Comparison of ENCODE assay signal across 8 cellular contexts in genomic region chr15:43791993-43792760, GRCh38. TPM values are rescaled to one million over a fixed set of nuclear protein-coding genes. Genes with fewer than 3 reads are reported as not detected.
DNase-seq lines count a peak whose midpoint lies in the region; TF ChIP-seq lines count a peak whose summit lies in the region.

SERF2 (plus strand) TSS chr15:43792320; CDS start chr15:43792377, 57 bp downstream.

- peaks cover 49% of the 10 kb centered on the region for H3K36me3 Mint-ChIP-seq in HFFc6 (ENCODE audit: low read depth)

- peaks cover 38% of the 10 kb centered on the region for H3K79me2 ChIP-seq in SK-N-SH (ENCODE audit: insufficient read depth)

- peak within 1 kb of the TSS; percentile 98 for H3K27ac Mint-ChIP-seq in HFFc6

- peaks cover 28% of the 10 kb centered on the region for H4K20me1 ChIP-seq in SK-N-SH (ENCODE audit: insufficient read depth)

- TF ChIP-seq EP300 in SK-N-SH (IDR thresholded peaks at IDR 0.05; ENCODE audit: borderline replicate concordance in 1 of 2, low read depth in 1 of 2, low read length in 1 of 2) (no peak), suprapubic skin (IDR thresholded peaks at IDR 0.05) (no peak)

- peaks cover 37 to 38% of the 10 kb centered on the region in 2 experiments for H3K36me3 ChIP-seq in SK-N-SH (replicated peaks in 1 of 2; ENCODE audit: control insufficient read depth in 1 of 2, insufficient read depth in 2 of 2, low read length in 1 of 2)
- peaks cover 28% of the 10 kb centered on the region for H3K36me3 ChIP-seq in suprapubic skin

- no peaks in the 10 kb centered on the region for H3K27me3 ChIP-seq in SK-N-SH (ENCODE audit: insufficient read depth)
- no peaks in the 10 kb centered on the region for H3K27me3 ChIP-seq in suprapubic skin

- H3K4me3 Mint-ChIP-seq in HFFc6 = peak within 1 kb of the TSS; percentile 98

- peak; percentile 93 for DNase-seq in GM04503 (ENCODE audit: low read depth)
- peak; percentile 99 for DNase-seq in HFFc6
- DNase-seq in NCI-H1048 (lab: John Stamatoyannopoulos, UW) = peak; percentile 96
- DNase-seq in SK-N-SH = peak; percentile 99
- peak; percentile 100 for DNase-seq in activated naive CD4-positive, alpha-beta T cell treated with anti-CD3 and anti-CD28 coated beads, Interleukin-2, amount 50 U/mL, for 16 hours
- peak; percentile 99 for DNase-seq in germinal center (ENCODE audit: low spot score)
- peak; percentile 97 to 100 (median 100) for DNase-seq in nucleus accumbens (lab: John Stamatoyannopoulos, UW)
- peak; percentile 100 for DNase-seq in suprapubic skin (ENCODE audit: low spot score in 2 of 2)

- peaks cover 47% of the 10 kb centered on the region for H3K4me1 Mint-ChIP-seq in HFFc6 (ENCODE audit: low read depth)

- no peak for TF ChIP-seq RAD21 in SK-N-SH (IDR thresholded peaks at IDR 0.05; ENCODE audit: low read length)

- H3K4me2 ChIP-seq in SK-N-SH = peak within 1 kb of the TSS; percentile 99

- no peaks in the 10 kb centered on the region for H3K9me3 Mint-ChIP-seq in HFFc6

- H3K9me2 ChIP-seq in SK-N-SH = no peaks in the 10 kb centered on the region

- WGBS in SK-N-SH (ENCODE audit: low lambda C conversion rate) = under 1% methylated on average over 40 of the region's 66 CpGs
- WGBS in suprapubic skin = under 1% methylated on average over 27 of the region's 66 CpGs

- peak; percentile 86 to 98 for TF ChIP-seq POLR2A in suprapubic skin (IDR thresholded peaks at IDR 0.05)

- peak within 1 kb of the TSS; percentile 98 for H2AFZ ChIP-seq in SK-N-SH (ENCODE audit: low read depth)

- no peak for TF ChIP-seq CTCF in HFFc6 (IDR thresholded peaks at IDR 0.05)
- TF ChIP-seq CTCF in SK-N-SH (IDR thresholded peaks at IDR 0.05) = no peak
- no peak for TF ChIP-seq CTCF in suprapubic skin (IDR thresholded peaks at IDR 0.05)

- H3K4me3 ChIP-seq in SK-N-SH (ENCODE audit: low read depth in 2 of 2, low read length in 1 of 2) = peak within 1 kb of the TSS; percentile 76 to 99
- peak within 1 kb of the TSS; percentile 88 for H3K4me3 ChIP-seq in suprapubic skin

- H3K4me1 ChIP-seq in SK-N-SH (ENCODE audit: control insufficient read depth in 1 of 2, insufficient read depth in 2 of 2, low read depth in 1 of 2, low read length in 1 of 2) (peaks cover 18 to 20% of the 10 kb centered on the region in 2 experiments; a peak in 3 of 4 replicates), suprapubic skin (peaks cover 36% of the 10 kb centered on the region)

- peaks cover 35% of the 10 kb centered on the region for H3F3A ChIP-seq in SK-N-SH (replicated peaks; ENCODE audit: insufficient read depth)

- POLR2A ChIA-PET in SK-N-SH (lab: Yijun Ruan, JAX) = interaction anchor here (1.2 to 1.4 kb wide), 2 partner anchors 9 to 32 kb away, joined by 3 read pairs; partner anchors contain the start of genes HYPK and MFAP1

- peaks cover 11% of the 10 kb centered on the region for H3K27me3 Mint-ChIP-seq in HFFc6 (ENCODE audit: insufficient read depth)

- H3K9me3 ChIP-seq in SK-N-SH = no peaks in the 10 kb centered on the region
- H3K9me3 ChIP-seq in suprapubic skin = no peaks in the 10 kb centered on the region

- CTCF ChIA-PET in SK-N-SH (lab: Yijun Ruan, JAX) = interaction anchor here (2.4 to 4.1 kb wide), 3 partner anchors 15 to 23 kb away, joined by 7 to 14 read pairs (median 13); partner anchors contain the start of gene ELL3

- H3K9ac ChIP-seq in SK-N-SH = peak within 1 kb of the TSS; percentile 100

- peak within 1 kb of the TSS; percentile 83 to 94 for H3K27ac ChIP-seq in SK-N-SH (ENCODE audit: low read depth in 2 of 2, low read length in 1 of 2)
- peak within 1 kb of the TSS; percentile 99 for H3K27ac ChIP-seq in suprapubic skin

TF ChIP-seq in SK-N-SH, 30 proteins besides CTCF, POLR2A, EP300 and RAD21:
- TF ChIP-seq, protein P1, sequence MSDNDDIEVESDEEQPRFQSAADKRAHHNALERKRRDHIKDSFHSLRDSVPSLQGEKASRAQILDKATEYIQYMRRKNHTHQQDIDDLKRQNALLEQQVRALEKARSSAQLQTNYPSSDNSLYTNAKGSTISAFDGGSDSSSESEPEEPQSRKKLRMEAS (IDR thresholded peaks at IDR 0.05; ENCODE audit: low read depth) = peak; percentile 95
- TF ChIP-seq FOSL2 (IDR thresholded peaks at IDR 0.05; ENCODE audit: borderline replicate concordance, low read depth) (no peak), SIN3A (IDR thresholded peaks at IDR 0.05; ENCODE audit: borderline replicate concordance, low read depth, low read length) (peak; percentile 15; the same call in 1 of the 2 replicates), GABPA (IDR thresholded peaks at IDR 0.05; ENCODE audit: low read depth) (no peak), NFIC (IDR thresholded peaks at IDR 0.05; ENCODE audit: borderline replicate concordance) (peak; percentile 30; the same call in 1 of the 2 replicates), CHD2 (IDR thresholded peaks at IDR 0.05; ENCODE audit: low read length, partially characterized antibody) (peak; percentile 61), TAF1 (IDR thresholded peaks at IDR 0.05; ENCODE audit: borderline replicate concordance, low read depth, low read length) (peak; percentile 66; the same call in 1 of the 2 replicates), RFX5 (IDR thresholded peaks at IDR 0.05; ENCODE audit: low read length) (peak; percentile 50; the same call in 1 of the 2 replicates), SMC3 (IDR thresholded peaks at IDR 0.05; ENCODE audit: low read depth, low read length) (no peak), EZH2phosphoT487 (IDR thresholded peaks at IDR 0.05; ENCODE audit: borderline replicate concordance, low read depth) (no peak), USF1 (IDR thresholded peaks at IDR 0.05; ENCODE audit: borderline replicate concordance, low read depth) (peak; percentile 98), RCOR1 (IDR thresholded peaks at IDR 0.05; ENCODE audit: low read length) (0 out of 2 replicates have a peak, but pooled peaks have one; percentile 13), JUND (IDR thresholded peaks at IDR 0.05) (no peak), TEAD4 (IDR thresholded peaks at IDR 0.05; ENCODE audit: borderline replicate concordance, insufficient read depth) (no peak), MXI1 (IDR thresholded peaks at IDR 0.05; ENCODE audit: low read depth, low read length) (peak; percentile 82), YY1 (IDR thresholded peaks at IDR 0.05; ENCODE audit: low read depth) (no peak), POLR2AphosphoS5 (IDR thresholded peaks at IDR 0.05; ENCODE audit: low read depth, low read length) (peak; percentile 92)
- TF ChIP-seq, protein P2, sequence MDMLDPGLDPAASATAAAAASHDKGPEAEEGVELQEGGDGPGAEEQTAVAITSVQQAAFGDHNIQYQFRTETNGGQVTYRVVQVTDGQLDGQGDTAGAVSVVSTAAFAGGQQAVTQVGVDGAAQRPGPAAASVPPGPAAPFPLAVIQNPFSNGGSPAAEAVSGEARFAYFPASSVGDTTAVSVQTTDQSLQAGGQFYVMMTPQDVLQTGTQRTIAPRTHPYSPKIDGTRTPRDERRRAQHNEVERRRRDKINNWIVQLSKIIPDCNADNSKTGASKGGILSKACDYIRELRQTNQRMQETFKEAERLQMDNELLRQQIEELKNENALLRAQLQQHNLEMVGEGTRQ (IDR thresholded peaks at IDR 0.05; ENCODE audit: borderline replicate concordance, low read depth, low read length) = peak; percentile 95
- TF ChIP-seq, protein P3, sequence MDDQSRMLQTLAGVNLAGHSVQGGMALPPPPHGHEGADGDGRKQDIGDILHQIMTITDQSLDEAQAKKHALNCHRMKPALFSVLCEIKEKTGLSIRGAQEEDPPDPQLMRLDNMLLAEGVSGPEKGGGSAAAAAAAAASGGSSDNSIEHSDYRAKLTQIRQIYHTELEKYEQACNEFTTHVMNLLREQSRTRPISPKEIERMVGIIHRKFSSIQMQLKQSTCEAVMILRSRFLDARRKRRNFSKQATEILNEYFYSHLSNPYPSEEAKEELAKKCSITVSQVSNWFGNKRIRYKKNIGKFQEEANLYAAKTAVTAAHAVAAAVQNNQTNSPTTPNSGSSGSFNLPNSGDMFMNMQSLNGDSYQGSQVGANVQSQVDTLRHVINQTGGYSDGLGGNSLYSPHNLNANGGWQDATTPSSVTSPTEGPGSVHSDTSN (IDR thresholded peaks at IDR 0.05) = no peak

RNA-seq across cellular contexts. Expression of gene SERF2, which starts in this region (rescaled TPM):
- total RNA-seq in HFFc6 (2021; fragmentation: NEBNext Ultra II Directional; extraction: Animal tissue kit (Norgen Biotek cat#: 25700)) = 1,000 to 10,000 TPM in 5 of 6 experiments, 100 to 1,000 TPM in 1; 908 to 1,158 (median 1,046) TPM
- 935 and 1,369 TPM in 2 replicates for polyA plus RNA-seq in SK-N-SH (2012; rRNA removed)
- 948 and 1,077 TPM in 2 replicates for polyA plus RNA-seq in SK-N-SH (2012; cell fraction: cytosol; rRNA removed)
- polyA plus RNA-seq in SK-N-SH (2012; cell fraction: nucleus; rRNA removed) = 611 and 1,260 TPM in 2 replicates
- 100 to 1,000 TPM; 352 to 813 (median 687) TPM for total RNA-seq in suprapubic skin

Comparison
In these comparisons a context has a peak if more than half of its experiments do, and no peak if none do; other contexts are left out.
1. Peak in every context shown above with its lines: DNase-seq, H3K4me3 ChIP-seq and H3K27ac ChIP-seq.